7 cellular contexts compared by ENCODE assay signal in the genomic region with DNA sequence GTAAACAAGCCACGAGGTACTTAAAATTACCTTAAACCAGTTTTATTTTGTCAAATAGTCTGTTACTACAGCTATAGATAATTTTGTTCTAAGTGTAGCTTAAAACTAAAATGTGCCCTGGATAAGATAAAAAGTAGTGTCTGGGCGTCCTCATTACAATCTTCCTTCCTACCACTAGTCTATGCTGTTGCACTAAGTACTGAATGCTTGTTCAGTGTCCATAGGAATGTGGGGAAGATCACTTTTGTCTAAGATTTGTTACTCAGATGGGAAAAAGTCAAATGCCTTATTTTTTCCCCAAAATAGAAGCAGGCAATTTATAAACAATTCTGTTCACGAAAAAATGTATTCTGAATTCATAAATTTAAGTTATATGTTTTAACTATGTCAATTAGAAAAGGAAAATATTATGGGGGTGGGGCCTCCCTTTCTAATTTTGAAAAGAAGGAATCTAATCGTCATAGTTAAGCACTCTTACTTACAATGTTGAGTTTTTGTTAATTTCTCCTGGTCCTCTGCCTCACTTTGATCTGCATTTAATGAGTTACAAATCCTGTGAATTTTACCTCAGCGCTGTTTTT.
DNase-seq lines count a peak whose midpoint lies in the region; ATAC-seq, FAIRE-seq and TF ChIP-seq lines count a peak whose summit lies in the region.

No MANE protein-coding gene starts in this region.

- H3K27ac ChIP-seq in HepG2 (ENCODE audit: extremely low read length, insufficient read depth, low read length): no peak overlapping the region

- BruUV-seq in HepG2 (replicated peaks; lab: Mats Ljungman, UMichigan): no TSS peak

- POLR2A ChIA-PET in HepG2 (lab: Yijun Ruan, JAX): no interaction called here

- H3K9me3 Mint-ChIP-seq in chondrocyte (ENCODE audit: low read depth): no peaks in the 10 kb centered on the region

- WGBS in HepG2 (ENCODE audit: low lambda C conversion rate): 18% methylated on average over 5 of the region's 5 CpGs

- no peak for TF ChIP-seq POLR2A in HepG2 (IDR thresholded peaks at IDR 0.05; ENCODE audit: insufficient read depth in 1 of 2, low read depth in 2 of 2, low read length in 2 of 2)

- DNase-seq in GM20000 (ENCODE audit: low spot score): peak; percentile 37
- DNase-seq in NOMO-1 treated with DMSO at 0.1 percent for 48 hours (lab: John Stamatoyannopoulos, UW; ENCODE audit: unreplicated experiment): peak; percentile 50
- DNase-seq in chondrocyte (ENCODE audit: low spot score): no peak
- DNase-seq in HepG2 (ENCODE audit: low spot score): peak; percentile 62
- no peak for DNase-seq in NCI-H1930 (lab: John Stamatoyannopoulos, UW)

- H3K27me3 ChIP-seq in HepG2 (ENCODE audit: control insufficient read depth in 1 of 2, insufficient read depth in 2 of 2, low read length in 2 of 2): no peaks in the 10 kb centered on the region

- CTCF ChIA-PET in HepG2 (lab: Yijun Ruan, JAX; ENCODE audit: low intra/inter-chr PET ratio, low total read pairs): interaction anchor here (0.9 to 2.2 kb wide), 5 partner anchors 310 to 543 kb away, joined by 3 to 43 read pairs (median 4); no protein-coding TSS in a partner anchor

- H3K4me1 Mint-ChIP-seq in chondrocyte (ENCODE audit: low read depth): peaks cover 2% of the 10 kb centered on the region

- no peaks in the 10 kb centered on the region for H3K79me2 ChIP-seq in HepG2 (ENCODE audit: insufficient read depth, low read length)

- TF ChIP-seq EP300 in HepG2 (IDR thresholded peaks at IDR 0.05; ENCODE audit: low read depth in 2 of 2, low read length in 2 of 2) (no peak), HepG2 (CRISPR knock-in tag; IDR thresholded peaks at IDR 0.05; ENCODE audit: borderline replicate concordance) (no peak)

- no peaks in the 10 kb centered on the region for H3K36me3 Mint-ChIP-seq in chondrocyte (ENCODE audit: low read depth)

- H3K9me3 ChIP-seq in HepG2 (ENCODE audit: low read length): no peaks in the 10 kb centered on the region

- peaks cover 2% of the 10 kb centered on the region for H3K27me3 Mint-ChIP-seq in chondrocyte (ENCODE audit: low read depth)

- no peak overlapping the region for H3K4me3 Mint-ChIP-seq in chondrocyte (ENCODE audit: unreplicated experiment)

- FAIRE-seq in G401.6 (lab: Jason Lieb, UNC) (peak; percentile 96), HepG2 (lab: Jason Lieb, UNC) (peak; percentile 86)

- no peaks in the 10 kb centered on the region for H4K20me1 ChIP-seq in HepG2 (ENCODE audit: insufficient read depth, low read length)

- H3K27ac Mint-ChIP-seq in chondrocyte (ENCODE audit: unreplicated experiment): no peak overlapping the region

- H3K4me2 ChIP-seq in HepG2 (ENCODE audit: low read depth, low read length): no peak overlapping the region

- ATAC-seq in HG03469 (IDR thresholded peaks at IDR 0.05; ENCODE audit: unreplicated experiment): peak; percentile 63
- peak; percentile 100 for ATAC-seq in HepG2

- H3K9ac ChIP-seq in HepG2 (ENCODE audit: insufficient read depth, low read depth, low read length): no peak overlapping the region

- TF ChIP-seq CTCF in GM20000 (IDR thresholded peaks at IDR 0.05; ENCODE audit: extremely low read depth, missing control alignments): peak; percentile 78
- peak; percentile 93 for TF ChIP-seq CTCF in chondrocyte (IDR thresholded peaks at IDR 0.05)
- TF ChIP-seq CTCF in HepG2 (CRISPR knock-in tag; IDR thresholded peaks at IDR 0.05): peak; percentile 86

- in situ Hi-C loops in HepG2 (cut with HindIII; ENCODE audit: extremely low pct_ligation_motif_present, low pct_unique_long_range_greater_than_20kb): loop anchor here (5.0 kb wide), 1 partner anchor 541 kb away; no protein-coding TSS in a partner anchor

- intact Hi-C loops in HepG2 (cut with micrococcal nuclease; ENCODE audit: unreplicated experiment): loop anchor here (1.0 to 10.0 kb wide), 8 partner anchors 141 to 965 kb away; a partner anchor contains a TSS

- no peak overlapping the region for H3K4me3 ChIP-seq in HepG2 (replicated peaks in 1 of 3; ENCODE audit: insufficient read depth in 1 of 3, low read depth in 2 of 3, low read length in 3 of 3)

- H2AFZ ChIP-seq in HepG2 (ENCODE audit: low read length): no peak overlapping the region

- peak; percentile 87 for TF ChIP-seq RAD21 in HepG2 (CRISPR knock-in tag; IDR thresholded peaks at IDR 0.05)

- no peaks in the 10 kb centered on the region for H3K4me1 ChIP-seq in HepG2 (ENCODE audit: insufficient read depth, low read length)

- H3K36me3 ChIP-seq in HepG2 (replicated peaks in 1 of 2; ENCODE audit: control insufficient read depth in 1 of 2, insufficient read depth in 2 of 2, low read length in 2 of 2): no peaks in the 10 kb centered on the region

TF ChIP-seq in HepG2, 621 proteins besides CTCF, POLR2A, EP300 and RAD21 (continues in another document):
- TF ChIP-seq, protein P1, sequence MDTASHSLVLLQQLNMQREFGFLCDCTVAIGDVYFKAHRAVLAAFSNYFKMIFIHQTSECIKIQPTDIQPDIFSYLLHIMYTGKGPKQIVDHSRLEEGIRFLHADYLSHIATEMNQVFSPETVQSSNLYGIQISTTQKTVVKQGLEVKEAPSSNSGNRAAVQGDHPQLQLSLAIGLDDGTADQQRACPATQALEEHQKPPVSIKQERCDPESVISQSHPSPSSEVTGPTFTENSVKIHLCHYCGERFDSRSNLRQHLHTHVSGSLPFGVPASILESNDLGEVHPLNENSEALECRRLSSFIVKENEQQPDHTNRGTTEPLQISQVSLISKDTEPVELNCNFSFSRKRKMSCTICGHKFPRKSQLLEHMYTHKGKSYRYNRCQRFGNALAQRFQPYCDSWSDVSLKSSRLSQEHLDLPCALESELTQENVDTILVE (CRISPR knock-in tag; IDR thresholded peaks at IDR 0.05): 0 out of 2 replicates have a peak, but pooled peaks have one; percentile 43
- TF ChIP-seq FOXC1 (CRISPR knock-in tag; IDR thresholded peaks at IDR 0.05; ENCODE audit: borderline replicate concordance) (no peak), SRF (IDR thresholded peaks at IDR 0.05; ENCODE audit: low read depth, low read length) (0 out of 2 replicates have a peak, but pooled peaks have one; percentile 26), MIXL1 (CRISPR knock-in tag; IDR thresholded peaks at IDR 0.05) (0 out of 2 replicates have a peak, but pooled peaks have one; percentile 62), SMC3 (IDR thresholded peaks at IDR 0.05; ENCODE audit: low read length) (peak; percentile 93)
- TF ChIP-seq, protein P2, sequence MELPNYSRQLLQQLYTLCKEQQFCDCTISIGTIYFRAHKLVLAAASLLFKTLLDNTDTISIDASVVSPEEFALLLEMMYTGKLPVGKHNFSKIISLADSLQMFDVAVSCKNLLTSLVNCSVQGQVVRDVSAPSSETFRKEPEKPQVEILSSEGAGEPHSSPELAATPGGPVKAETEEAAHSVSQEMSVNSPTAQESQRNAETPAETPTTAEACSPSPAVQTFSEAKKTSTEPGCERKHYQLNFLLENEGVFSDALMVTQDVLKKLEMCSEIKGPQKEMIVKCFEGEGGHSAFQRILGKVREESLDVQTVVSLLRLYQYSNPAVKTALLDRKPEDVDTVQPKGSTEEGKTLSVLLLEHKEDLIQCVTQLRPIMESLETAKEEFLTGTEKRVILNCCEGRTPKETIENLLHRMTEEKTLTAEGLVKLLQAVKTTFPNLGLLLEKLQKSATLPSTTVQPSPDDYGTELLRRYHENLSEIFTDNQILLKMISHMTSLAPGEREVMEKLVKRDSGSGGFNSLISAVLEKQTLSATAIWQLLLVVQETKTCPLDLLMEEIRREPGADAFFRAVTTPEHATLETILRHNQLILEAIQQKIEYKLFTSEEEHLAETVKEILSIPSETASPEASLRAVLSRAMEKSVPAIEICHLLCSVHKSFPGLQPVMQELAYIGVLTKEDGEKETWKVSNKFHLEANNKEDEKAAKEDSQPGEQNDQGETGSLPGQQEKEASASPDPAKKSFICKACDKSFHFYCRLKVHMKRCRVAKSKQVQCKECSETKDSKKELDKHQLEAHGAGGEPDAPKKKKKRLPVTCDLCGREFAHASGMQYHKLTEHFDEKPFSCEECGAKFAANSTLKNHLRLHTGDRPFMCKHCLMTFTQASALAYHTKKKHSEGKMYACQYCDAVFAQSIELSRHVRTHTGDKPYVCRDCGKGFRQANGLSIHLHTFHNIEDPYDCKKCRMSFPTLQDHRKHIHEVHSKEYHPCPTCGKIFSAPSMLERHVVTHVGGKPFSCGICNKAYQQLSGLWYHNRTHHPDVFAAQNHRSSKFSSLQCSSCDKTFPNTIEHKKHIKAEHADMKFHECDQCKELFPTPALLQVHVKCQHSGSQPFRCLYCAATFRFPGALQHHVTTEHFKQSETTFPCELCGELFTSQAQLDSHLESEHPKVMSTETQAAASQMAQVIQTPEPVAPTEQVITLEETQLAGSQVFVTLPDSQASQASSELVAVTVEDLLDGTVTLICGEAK (IDR thresholded peaks at IDR 0.05): no peak
- TF ChIP-seq, protein P2 (CRISPR knock-in tag; IDR thresholded peaks at IDR 0.05): no peak

Comparison
In these comparisons a context has a peak if more than half of its experiments do, and no peak if none do; other contexts are left out.
1. DNase-seq: peak in GM20000 (single experiment), NOMO-1 treated with DMSO at 0.1 percent for 48 hours (single experiment) and HepG2 (single experiment); none in chondrocyte (single experiment) and NCI-H1930 (0 of 2).
2. Peak in every context shown above with its lines, with median percentiles within 50 percentile points of each other: CTCF ChIP-seq.